Comparison of ENCODE assay signal across 21 cellular contexts in genomic region chr3:50480471-50480870, GRCh38. TPM values are rescaled to one million over a fixed set of nuclear protein-coding genes. Genes with fewer than 3 reads are reported as not detected.
DNase-seq lines count a peak whose midpoint lies in the region; ATAC-seq, FAIRE-seq and TF ChIP-seq lines count a peak whose summit lies in the region.
"Had no signal": no experiment of that assay in that cellular context is flagged by ENCODE, and none has a peak within 500 bp of the region (broad histone marks: within the 10 kb centered on the region; RNA-seq: fewer than 3 reads in every experiment).

No MANE protein-coding gene starts in this region.

- CTCF ChIA-PET in HEK293 (lab: Yijun Ruan, JAX) (no interaction called here), H1 (lab: Charles Lee; ENCODE audit: partially characterized antibody) (interaction anchor here (0.6 to 3.2 kb wide), 8 partner anchors 14 to 153 kb away, joined by 3 to 13 read pairs (median 4); partner anchors contain the start of gene CACNA2D2)

- H3K79me2 ChIP-seq in H1 (ENCODE audit: control insufficient read depth in 1 of 2, insufficient read depth in 2 of 2, low read length in 2 of 2) = no peaks in the 10 kb centered on the region

- no peak for TF ChIP-seq EP300 in H1 (IDR thresholded peaks at IDR 0.05; ENCODE audit: borderline replicate concordance in 1 of 2, low read depth in 2 of 2, low read length in 2 of 2)

- H3K27me3 Mint-ChIP-seq in activated T-cell treated with anti-CD3 and anti-CD28 coated beads, Interleukin-2, amount 50 U/mL, for 24 hours = no peaks in the 10 kb centered on the region
- no peaks in the 10 kb centered on the region for H3K27me3 Mint-ChIP-seq in activated T-cell treated with anti-CD3 and anti-CD28 coated beads, Interleukin-2, amount 50 U/mL, for 72 hours (ENCODE audit: low read depth)

- H3K9me3 Mint-ChIP-seq in activated T-cell treated with anti-CD3 and anti-CD28 coated beads, Interleukin-2, amount 50 U/mL, for 24 hours = no peaks in the 10 kb centered on the region
- H3K9me3 Mint-ChIP-seq in activated T-cell treated with anti-CD3 and anti-CD28 coated beads, Interleukin-2, amount 50 U/mL, for 72 hours = no peaks in the 10 kb centered on the region

- H3K9ac ChIP-seq in H1 (replicated peaks in 1 of 4; ENCODE audit: extremely low read depth in 1 of 4, low read depth in 3 of 4, low read length in 3 of 4) = no peak overlapping the region
- H3K9ac ChIP-seq: GM23248, KMS-11 had no signal

- no peak overlapping the region for H4K5ac ChIP-seq in H1 (ENCODE audit: insufficient read length, low read depth, low read length)

- H3K4me3 ChIP-seq in HEK293 (ENCODE audit: low read depth, low read length) = no peak overlapping the region
- no peak overlapping the region for H3K4me3 ChIP-seq in H1 (ENCODE audit: extremely low read depth in 1 of 4, insufficient read depth in 2 of 4, low read depth in 3 of 4, low read length in 4 of 4)
- H3K4me3 ChIP-seq: GM23248, HAP-1, PC-9, SK-N-MC had no signal

- H2BK5ac ChIP-seq in H1 (ENCODE audit: low read depth, low read length) = no peak overlapping the region

- no peak for ATAC-seq in activated T-cell treated with anti-CD3 and anti-CD28 coated beads, Interleukin-2, amount 50 U/mL, for 72 hours (replicated peaks in 1 of 2)
- no peak for ATAC-seq in HG03280 (IDR thresholded peaks at IDR 0.05; ENCODE audit: unreplicated experiment)
- no peak for ATAC-seq in HG02678 (IDR thresholded peaks at IDR 0.05; ENCODE audit: unreplicated experiment)

- H3K36me3 ChIP-seq in HEK293 (ENCODE audit: control insufficient read depth in 2 of 2, insufficient read depth in 1 of 2, low read length in 2 of 2) (no peaks in the 10 kb centered on the region), H1 (ENCODE audit: control insufficient read depth in 2 of 4, insufficient read depth in 4 of 4, low read length in 3 of 4) (no peaks in the 10 kb centered on the region)
- H3K36me3 ChIP-seq: BE2C, HAP-1 had no signal

- no peak for TF ChIP-seq POLR2A in H1 (IDR thresholded peaks at IDR 0.05; ENCODE audit: control extremely low read depth in 1 of 2, low read depth in 2 of 2, low read length in 2 of 2)

- H3K27me3 ChIP-seq in H1 (replicated peaks in 1 of 4; ENCODE audit: control insufficient read depth in 3 of 4, extremely low read depth in 1 of 4, insufficient read depth in 3 of 4, low read length in 3 of 4) = no peaks in the 10 kb centered on the region; a peak in 1 of 7 replicates
- H3K27me3 ChIP-seq: BE2C had no signal

- no peak overlapping the region for H3K23ac ChIP-seq in H1 (ENCODE audit: insufficient read length)

- no peaks in the 10 kb centered on the region for H3K9me3 ChIP-seq in HEK293 (ENCODE audit: control insufficient read depth, insufficient read depth, low read depth, low read length)
- no peaks in the 10 kb centered on the region for H3K9me3 ChIP-seq in H1 (ENCODE audit: insufficient read depth in 2 of 2, low read depth in 1 of 2, low read length in 1 of 2)
- H3K9me3 ChIP-seq: BE2C, HAP-1 had no signal

- H3K14ac ChIP-seq in H1 (ENCODE audit: insufficient read length) = no peak overlapping the region

- peak overlapping the region; percentile 60; the same call in 1 of the 2 replicates for H3K18ac ChIP-seq in H1 (ENCODE audit: extremely low read depth, low read length)

- no peaks in the 10 kb centered on the region for H3K4me1 ChIP-seq in HEK293 (ENCODE audit: control insufficient read depth, insufficient read depth, low read length)
- H3K4me1 ChIP-seq in H1 (replicated peaks in 1 of 4; ENCODE audit: control insufficient read depth in 3 of 4, insufficient read depth in 4 of 4, low read length in 3 of 4) = peaks cover 0 to 19% (median 9%) of the 10 kb centered on the region in 4 experiments; a peak in 5 of 7 replicates
- H3K4me1 ChIP-seq: BE2C, HAP-1 had no signal

- WGBS in H1 (ENCODE audit: extremely low coverage in 1 of 2, insufficient coverage in 1 of 2, insufficient read length in 1 of 2, insufficient replicate concordance in 2 of 2, low coverage in 1 of 2, low lambda C conversion rate in 2 of 2, missing lambda C conversion rate in 1 of 2), 2 experiments = 71 to 100% methylated on average over 2 to 3 of the region's 4 CpGs

- H3K4me1 Mint-ChIP-seq in activated T-cell treated with anti-CD3 and anti-CD28 coated beads, Interleukin-2, amount 50 U/mL, for 24 hours (ENCODE audit: low read depth) = peaks cover 15% of the 10 kb centered on the region
- H3K4me1 Mint-ChIP-seq in activated T-cell treated with anti-CD3 and anti-CD28 coated beads, Interleukin-2, amount 50 U/mL, for 72 hours (ENCODE audit: low read depth) = no peaks in the 10 kb centered on the region

- H4K91ac ChIP-seq in H1 (replicated peaks; ENCODE audit: insufficient read length, low read length) = no peak overlapping the region

- H3K79me1 ChIP-seq in H1 (ENCODE audit: low read depth, low read length) = 0 out of 2 replicates have a peak, but pooled peaks cover 5% of the 10 kb centered on the region

- H3K27ac Mint-ChIP-seq in activated T-cell treated with anti-CD3 and anti-CD28 coated beads, Interleukin-2, amount 50 U/mL, for 24 hours = peak overlapping the region; percentile 33
- no peak overlapping the region for H3K27ac Mint-ChIP-seq in activated T-cell treated with anti-CD3 and anti-CD28 coated beads, Interleukin-2, amount 50 U/mL, for 72 hours

- TF ChIP-seq RAD21 in H1 (IDR thresholded peaks at IDR 0.05 in 1 of 2, conservative IDR thresholded peaks at IDR 0.05 in 1 of 2; ENCODE audit: low read depth in 2 of 2, low read length in 2 of 2) = no peak

- H2AFZ ChIP-seq in H1 (ENCODE audit: low read length) = no peak overlapping the region
- H2AFZ ChIP-seq: GM23248, PC-9 had no signal

- H3K27ac ChIP-seq in HEK293 (ENCODE audit: extremely low read depth, low read depth, low read length) (no peak overlapping the region), H1 (ENCODE audit: low read depth, low read length) (no peak overlapping the region)
- H3K27ac ChIP-seq: GM23248, KMS-11, PC-9, SK-N-MC had no signal

- H4K20me1 ChIP-seq in H1 (replicated peaks in 1 of 2; ENCODE audit: control insufficient read depth in 1 of 2, insufficient read depth in 2 of 2, low read length in 2 of 2) = peaks cover 2 to 17% of the 10 kb centered on the region in 2 experiments

- FAIRE-seq in H1 (lab: Jason Lieb, UNC) = no peak
- FAIRE-seq: GM12891, HTR-8/SVneo had no signal

- no peak for TF ChIP-seq CTCF in HEK293 (tag by site-specific recombination; IDR thresholded peaks at IDR 0.05)
- no peak for TF ChIP-seq CTCF in H1 (IDR thresholded peaks at IDR 0.05; ENCODE audit: control extremely low read depth in 1 of 3, insufficient read depth in 1 of 3, low read depth in 1 of 3, low read length in 3 of 3)

- H3K56ac ChIP-seq in H1 (replicated peaks; ENCODE audit: insufficient read length, low read depth, low read length) = no peak overlapping the region

- H2AK5ac ChIP-seq in H1 (ENCODE audit: low read depth, low read length) = no peak overlapping the region

- no peak overlapping the region for H3K4me3 Mint-ChIP-seq in activated T-cell treated with anti-CD3 and anti-CD28 coated beads, Interleukin-2, amount 50 U/mL, for 24 hours
- no peak overlapping the region for H3K4me3 Mint-ChIP-seq in activated T-cell treated with anti-CD3 and anti-CD28 coated beads, Interleukin-2, amount 50 U/mL, for 72 hours

- POLR2A ChIA-PET in HEK293 (lab: Yijun Ruan, JAX) (no interaction called here), H1 (lab: Charles Lee; ENCODE audit: partially characterized antibody) (interaction anchor here (1.2 to 2.1 kb wide), 3 partner anchors 8 to 22 kb away, joined by 3 to 7 read pairs (median 4); no protein-coding TSS in a partner anchor)

- H3K4me2 ChIP-seq in H1 (ENCODE audit: insufficient read depth in 1 of 2, low read depth in 2 of 2, low read length in 2 of 2) = no peak overlapping the region
- H3K4me2 ChIP-seq: KMS-11, PC-9 had no signal

- H2BK20ac ChIP-seq in H1 (ENCODE audit: low read length) = no peak overlapping the region

- no peaks in the 10 kb centered on the region for H3K36me3 Mint-ChIP-seq in activated T-cell treated with anti-CD3 and anti-CD28 coated beads, Interleukin-2, amount 50 U/mL, for 24 hours (ENCODE audit: low read depth)
- no peaks in the 10 kb centered on the region for H3K36me3 Mint-ChIP-seq in activated T-cell treated with anti-CD3 and anti-CD28 coated beads, Interleukin-2, amount 50 U/mL, for 72 hours (ENCODE audit: insufficient read depth in 2 of 2)

- H3K4ac ChIP-seq in H1 (replicated peaks; ENCODE audit: insufficient read length, low read depth, low read length) = no peak overlapping the region

- H4K8ac ChIP-seq in H1 (ENCODE audit: extremely low read depth, insufficient read depth, low read length) = no peak overlapping the region; the same call in 1 of the 2 replicates

- no peak overlapping the region for H2BK12ac ChIP-seq in H1 (ENCODE audit: low read depth, low read length)

- DNase-seq in activated T-cell treated with anti-CD3 and anti-CD28 coated beads, Interleukin-2, amount 50 U/mL, for 24 hours = no peak
- no peak for DNase-seq in activated T-cell treated with anti-CD3 and anti-CD28 coated beads, Interleukin-2, amount 50 U/mL, for 72 hours
- no peak for DNase-seq in H1 (ENCODE audit: low read depth in 1 of 2, low spot score in 2 of 2)
- no peak for DNase-seq in middle frontal gyrus (ENCODE audit: extremely low spot score, low spot score)
- DNase-seq: BE2C, GM23248, NCI-H1694 treated with DMSO at 0.1 percent for 48 hours, NCI-H2081 treated with DMSO at 0.1 percent for 48 hours, NCI-H446, NCI-H526, PC-9, RPMI8226, SHP77 had no signal

- H2BK120ac ChIP-seq in H1 (replicated peaks; ENCODE audit: low read depth, low read length) = no peak overlapping the region

- H2BK15ac ChIP-seq in H1 (ENCODE audit: low read length) = no peak overlapping the region

- no peaks in the 10 kb centered on the region for H3K23me2 ChIP-seq in H1 (ENCODE audit: low read depth, low read length)

TF ChIP-seq in HEK293, 187 proteins besides CTCF, POLR2A, EP300 and RAD21 (continues in another document):
- TF ChIP-seq WT1 (tag by site-specific recombination; IDR thresholded peaks at IDR 0.05) (peak; percentile 62), ZFHX2 (tag by site-specific recombination; conservative IDR thresholded peaks at IDR 0.05) (0 out of 2 replicates have a peak, but pooled peaks have one; percentile 24)

TF ChIP-seq in H1, 55 proteins besides CTCF, POLR2A, EP300 and RAD21 (continues in another document):
- TF ChIP-seq TBP (IDR thresholded peaks at IDR 0.05; ENCODE audit: low read depth, low read length) = no peak
- TF ChIP-seq CHD1 (IDR thresholded peaks at IDR 0.05; ENCODE audit: low read depth, low read length) = no peak

RNA-seq across cellular contexts. Expression of gene CACNA2D2, which starts 23.0 kb away (rescaled TPM):
- 1 to 10 TPM; 3.3 to 5.4 TPM for total RNA-seq in activated T-cell treated with anti-CD3 and anti-CD28 coated beads, Interleukin-2, amount 50 U/mL, for 72 hours
- 14.0 and 14.1 TPM in 2 replicates for total RNA-seq in H1 (2021; fragmentation: NEBNext Ultra II Directional; extraction: Animal tissue kit (Norgen Biotek cat#: 25700))
- 24.9 and 25.0 TPM in 2 replicates for polyA plus RNA-seq in H1 (2011; rRNA removed)
- 14.3 TPM for polyA plus RNA-seq in H1 (2011; cell fraction: cytosol; rRNA removed)
- 43.9 TPM for polyA plus RNA-seq in H1 (2011; cell fraction: nucleus; rRNA removed)
- 16.0 to 28.5 TPM (median 22.8 TPM) in 4 replicates for polyA plus RNA-seq in H1 (2012, experiment 1 of 2)
- polyA plus RNA-seq in H1 (2012, experiment 2 of 2) = 13.3 TPM
- 16.1 TPM for polyA plus RNA-seq in H1 (2013, experiment 1 of 2)
- 13.8 TPM for polyA plus RNA-seq in H1 (2013, experiment 2 of 2)
- polyA minus RNA-seq in H1 (2011; rRNA and poly(A)+ RNA removed) = 16.8 and 18.9 TPM in 2 replicates
- polyA minus RNA-seq in H1 (2011; cell fraction: cytosol; rRNA and poly(A)+ RNA removed) = 14.2 TPM
- polyA minus RNA-seq in H1 (2011; cell fraction: nucleus; rRNA and poly(A)+ RNA removed) = 9.4 TPM
- total RNA-seq: GM23248, PC-9 had no signal
- polyA plus RNA-seq: GM23248 had no signal
